In the genomic region with DNA sequence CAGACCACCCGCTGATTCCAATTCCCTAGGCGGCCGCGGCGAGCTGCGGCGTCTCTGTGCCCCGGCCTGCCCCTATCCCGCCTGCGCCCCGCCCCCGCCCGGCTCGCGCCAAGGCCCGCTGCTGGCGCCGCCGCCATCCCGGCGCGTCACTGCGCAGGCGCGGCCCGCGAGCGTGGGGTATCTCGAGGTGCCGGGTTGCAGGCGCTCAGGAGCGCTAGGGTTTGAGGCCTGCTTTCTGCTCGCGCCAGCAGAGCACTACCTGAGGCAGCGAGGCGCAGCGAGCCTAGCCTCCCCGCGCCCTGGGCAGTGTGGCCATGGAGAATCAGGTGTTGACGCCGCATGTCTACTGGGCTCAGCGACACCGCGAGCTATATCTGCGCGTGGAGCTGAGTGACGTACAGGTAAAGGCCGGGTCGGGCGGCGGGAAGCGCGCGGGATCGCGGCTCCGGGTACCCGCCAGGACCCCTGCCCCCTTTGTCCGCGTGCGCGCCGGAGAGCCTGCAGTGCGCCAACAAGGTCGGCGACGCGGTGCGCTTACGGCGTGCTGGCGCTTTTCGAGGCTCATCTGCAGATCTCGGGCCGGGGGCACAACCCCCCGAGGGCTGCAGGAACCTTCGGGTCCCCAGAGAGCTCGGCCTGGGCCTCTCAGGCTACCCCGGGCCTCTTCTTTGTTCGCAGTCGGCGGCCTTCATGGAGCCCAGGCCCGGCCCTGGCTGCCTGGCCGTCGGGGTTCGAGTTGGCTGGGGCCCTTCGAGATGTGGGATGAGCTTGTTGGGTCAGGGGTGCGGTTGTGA, we compare ENCODE assay signal across 1 cellular context.
A peak's percentile ranks its signal among the peaks of the same experiment; 100 is the strongest.
TF ChIP-seq lines count a peak whose summit lies in the region.

Gene HACD3 (plus strand): TSS at position 146 of the 794 bp plus-strand sequence. CDS start 169 bp downstream, at position 315.

TF ChIP-seq in HepG2, 621 proteins besides CTCF, POLR2A, EP300 and RAD21 (continued from another document and continues in another):
- TF ChIP-seq, protein P1, sequence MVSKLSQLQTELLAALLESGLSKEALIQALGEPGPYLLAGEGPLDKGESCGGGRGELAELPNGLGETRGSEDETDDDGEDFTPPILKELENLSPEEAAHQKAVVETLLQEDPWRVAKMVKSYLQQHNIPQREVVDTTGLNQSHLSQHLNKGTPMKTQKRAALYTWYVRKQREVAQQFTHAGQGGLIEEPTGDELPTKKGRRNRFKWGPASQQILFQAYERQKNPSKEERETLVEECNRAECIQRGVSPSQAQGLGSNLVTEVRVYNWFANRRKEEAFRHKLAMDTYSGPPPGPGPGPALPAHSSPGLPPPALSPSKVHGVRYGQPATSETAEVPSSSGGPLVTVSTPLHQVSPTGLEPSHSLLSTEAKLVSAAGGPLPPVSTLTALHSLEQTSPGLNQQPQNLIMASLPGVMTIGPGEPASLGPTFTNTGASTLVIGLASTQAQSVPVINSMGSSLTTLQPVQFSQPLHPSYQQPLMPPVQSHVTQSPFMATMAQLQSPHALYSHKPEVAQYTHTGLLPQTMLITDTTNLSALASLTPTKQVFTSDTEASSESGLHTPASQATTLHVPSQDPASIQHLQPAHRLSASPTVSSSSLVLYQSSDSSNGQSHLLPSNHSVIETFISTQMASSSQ (IDR thresholded peaks at IDR 0.05; ENCODE audit: low read depth): no peak
- TF ChIP-seq, protein P1 (CRISPR knock-in tag; IDR thresholded peaks at IDR 0.05; ENCODE audit: borderline replicate concordance): peak; percentile 55; the same call in 1 of the 2 replicates
- TF ChIP-seq ATF4 (CRISPR knock-in tag; IDR thresholded peaks at IDR 0.05) (peak in 1 of 2 experiments; percentile 61; a peak in 1 of 4 replicates), GABPA (IDR thresholded peaks at IDR 0.05; ENCODE audit: low read depth, low read length) (no peak), GABPA (CRISPR knock-in tag; IDR thresholded peaks at IDR 0.05; ENCODE audit: low read depth) (no peak), ZNF609 (CRISPR knock-in tag; IDR thresholded peaks at IDR 0.05; ENCODE audit: borderline replicate concordance) (peak; percentile 41; the same call in 1 of the 2 replicates), NONO (IDR thresholded peaks at IDR 0.05) (no peak), NONO (CRISPR knock-in tag; conservative IDR thresholded peaks at IDR 0.05) (peak; percentile 77), ZNF572 (CRISPR knock-in tag; IDR thresholded peaks at IDR 0.05) (no peak), MAFF (IDR thresholded peaks at IDR 0.05; ENCODE audit: low read depth, low read length) (no peak), ZNF747 (CRISPR knock-in tag; IDR thresholded peaks at IDR 0.05; ENCODE audit: borderline replicate concordance) (0 out of 2 replicates have a peak, but pooled peaks have one; percentile 72), FOXK1 (CRISPR knock-in tag; IDR thresholded peaks at IDR 0.05; ENCODE audit: borderline replicate concordance, low read depth) (peak; percentile 36; the same call in 1 of the 2 replicates), EHMT2 (IDR thresholded peaks at IDR 0.05; ENCODE audit: borderline replicate concordance, low read depth, low read length) (no peak), ZNF30 (CRISPR knock-in tag; IDR thresholded peaks at IDR 0.05) (no peak; the same call in 1 of the 2 replicates), ZNF782 (CRISPR knock-in tag; IDR thresholded peaks at IDR 0.05; ENCODE audit: borderline replicate concordance) (peak; percentile 78; the same call in 1 of the 2 replicates), POGZ (CRISPR knock-in tag; IDR thresholded peaks at IDR 0.05) (peak; percentile 55; the same call in 1 of the 2 replicates), TMF1 (CRISPR knock-in tag; IDR thresholded peaks at IDR 0.05; ENCODE audit: low read depth) (peak; percentile 84; the same call in 1 of the 2 replicates), ZNF678 (CRISPR knock-in tag; IDR thresholded peaks at IDR 0.05) (peak; percentile 73; the same call in 1 of the 2 replicates), ZNF441 (CRISPR knock-in tag; IDR thresholded peaks at IDR 0.05; ENCODE audit: borderline replicate concordance) (peak; percentile 70; the same call in 1 of the 2 replicates)
- TF ChIP-seq, protein P2, sequence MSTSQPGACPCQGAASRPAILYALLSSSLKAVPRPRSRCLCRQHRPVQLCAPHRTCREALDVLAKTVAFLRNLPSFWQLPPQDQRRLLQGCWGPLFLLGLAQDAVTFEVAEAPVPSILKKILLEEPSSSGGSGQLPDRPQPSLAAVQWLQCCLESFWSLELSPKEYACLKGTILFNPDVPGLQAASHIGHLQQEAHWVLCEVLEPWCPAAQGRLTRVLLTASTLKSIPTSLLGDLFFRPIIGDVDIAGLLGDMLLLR (CRISPR knock-in tag; IDR thresholded peaks at IDR 0.05): peak; percentile 92
- TF ChIP-seq, protein P3, sequence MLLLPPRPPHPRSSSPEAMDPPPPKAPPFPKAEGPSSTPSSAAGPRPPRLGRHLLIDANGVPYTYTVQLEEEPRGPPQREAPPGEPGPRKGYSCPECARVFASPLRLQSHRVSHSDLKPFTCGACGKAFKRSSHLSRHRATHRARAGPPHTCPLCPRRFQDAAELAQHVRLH (CRISPR knock-in tag; IDR thresholded peaks at IDR 0.05; ENCODE audit: borderline replicate concordance, low read depth): peak; percentile 75
- TF ChIP-seq, protein P4, sequence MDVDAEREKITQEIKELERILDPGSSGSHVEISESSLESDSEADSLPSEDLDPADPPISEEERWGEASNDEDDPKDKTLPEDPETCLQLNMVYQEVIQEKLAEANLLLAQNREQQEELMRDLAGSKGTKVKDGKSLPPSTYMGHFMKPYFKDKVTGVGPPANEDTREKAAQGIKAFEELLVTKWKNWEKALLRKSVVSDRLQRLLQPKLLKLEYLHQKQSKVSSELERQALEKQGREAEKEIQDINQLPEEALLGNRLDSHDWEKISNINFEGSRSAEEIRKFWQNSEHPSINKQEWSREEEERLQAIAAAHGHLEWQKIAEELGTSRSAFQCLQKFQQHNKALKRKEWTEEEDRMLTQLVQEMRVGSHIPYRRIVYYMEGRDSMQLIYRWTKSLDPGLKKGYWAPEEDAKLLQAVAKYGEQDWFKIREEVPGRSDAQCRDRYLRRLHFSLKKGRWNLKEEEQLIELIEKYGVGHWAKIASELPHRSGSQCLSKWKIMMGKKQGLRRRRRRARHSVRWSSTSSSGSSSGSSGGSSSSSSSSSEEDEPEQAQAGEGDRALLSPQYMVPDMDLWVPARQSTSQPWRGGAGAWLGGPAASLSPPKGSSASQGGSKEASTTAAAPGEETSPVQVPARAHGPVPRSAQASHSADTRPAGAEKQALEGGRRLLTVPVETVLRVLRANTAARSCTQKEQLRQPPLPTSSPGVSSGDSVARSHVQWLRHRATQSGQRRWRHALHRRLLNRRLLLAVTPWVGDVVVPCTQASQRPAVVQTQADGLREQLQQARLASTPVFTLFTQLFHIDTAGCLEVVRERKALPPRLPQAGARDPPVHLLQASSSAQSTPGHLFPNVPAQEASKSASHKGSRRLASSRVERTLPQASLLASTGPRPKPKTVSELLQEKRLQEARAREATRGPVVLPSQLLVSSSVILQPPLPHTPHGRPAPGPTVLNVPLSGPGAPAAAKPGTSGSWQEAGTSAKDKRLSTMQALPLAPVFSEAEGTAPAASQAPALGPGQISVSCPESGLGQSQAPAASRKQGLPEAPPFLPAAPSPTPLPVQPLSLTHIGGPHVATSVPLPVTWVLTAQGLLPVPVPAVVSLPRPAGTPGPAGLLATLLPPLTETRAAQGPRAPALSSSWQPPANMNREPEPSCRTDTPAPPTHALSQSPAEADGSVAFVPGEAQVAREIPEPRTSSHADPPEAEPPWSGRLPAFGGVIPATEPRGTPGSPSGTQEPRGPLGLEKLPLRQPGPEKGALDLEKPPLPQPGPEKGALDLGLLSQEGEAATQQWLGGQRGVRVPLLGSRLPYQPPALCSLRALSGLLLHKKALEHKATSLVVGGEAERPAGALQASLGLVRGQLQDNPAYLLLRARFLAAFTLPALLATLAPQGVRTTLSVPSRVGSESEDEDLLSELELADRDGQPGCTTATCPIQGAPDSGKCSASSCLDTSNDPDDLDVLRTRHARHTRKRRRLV (CRISPR knock-in tag; IDR thresholded peaks at IDR 0.05): peak; percentile 79; the same call in 1 of the 2 replicates
- TF ChIP-seq, protein P5, sequence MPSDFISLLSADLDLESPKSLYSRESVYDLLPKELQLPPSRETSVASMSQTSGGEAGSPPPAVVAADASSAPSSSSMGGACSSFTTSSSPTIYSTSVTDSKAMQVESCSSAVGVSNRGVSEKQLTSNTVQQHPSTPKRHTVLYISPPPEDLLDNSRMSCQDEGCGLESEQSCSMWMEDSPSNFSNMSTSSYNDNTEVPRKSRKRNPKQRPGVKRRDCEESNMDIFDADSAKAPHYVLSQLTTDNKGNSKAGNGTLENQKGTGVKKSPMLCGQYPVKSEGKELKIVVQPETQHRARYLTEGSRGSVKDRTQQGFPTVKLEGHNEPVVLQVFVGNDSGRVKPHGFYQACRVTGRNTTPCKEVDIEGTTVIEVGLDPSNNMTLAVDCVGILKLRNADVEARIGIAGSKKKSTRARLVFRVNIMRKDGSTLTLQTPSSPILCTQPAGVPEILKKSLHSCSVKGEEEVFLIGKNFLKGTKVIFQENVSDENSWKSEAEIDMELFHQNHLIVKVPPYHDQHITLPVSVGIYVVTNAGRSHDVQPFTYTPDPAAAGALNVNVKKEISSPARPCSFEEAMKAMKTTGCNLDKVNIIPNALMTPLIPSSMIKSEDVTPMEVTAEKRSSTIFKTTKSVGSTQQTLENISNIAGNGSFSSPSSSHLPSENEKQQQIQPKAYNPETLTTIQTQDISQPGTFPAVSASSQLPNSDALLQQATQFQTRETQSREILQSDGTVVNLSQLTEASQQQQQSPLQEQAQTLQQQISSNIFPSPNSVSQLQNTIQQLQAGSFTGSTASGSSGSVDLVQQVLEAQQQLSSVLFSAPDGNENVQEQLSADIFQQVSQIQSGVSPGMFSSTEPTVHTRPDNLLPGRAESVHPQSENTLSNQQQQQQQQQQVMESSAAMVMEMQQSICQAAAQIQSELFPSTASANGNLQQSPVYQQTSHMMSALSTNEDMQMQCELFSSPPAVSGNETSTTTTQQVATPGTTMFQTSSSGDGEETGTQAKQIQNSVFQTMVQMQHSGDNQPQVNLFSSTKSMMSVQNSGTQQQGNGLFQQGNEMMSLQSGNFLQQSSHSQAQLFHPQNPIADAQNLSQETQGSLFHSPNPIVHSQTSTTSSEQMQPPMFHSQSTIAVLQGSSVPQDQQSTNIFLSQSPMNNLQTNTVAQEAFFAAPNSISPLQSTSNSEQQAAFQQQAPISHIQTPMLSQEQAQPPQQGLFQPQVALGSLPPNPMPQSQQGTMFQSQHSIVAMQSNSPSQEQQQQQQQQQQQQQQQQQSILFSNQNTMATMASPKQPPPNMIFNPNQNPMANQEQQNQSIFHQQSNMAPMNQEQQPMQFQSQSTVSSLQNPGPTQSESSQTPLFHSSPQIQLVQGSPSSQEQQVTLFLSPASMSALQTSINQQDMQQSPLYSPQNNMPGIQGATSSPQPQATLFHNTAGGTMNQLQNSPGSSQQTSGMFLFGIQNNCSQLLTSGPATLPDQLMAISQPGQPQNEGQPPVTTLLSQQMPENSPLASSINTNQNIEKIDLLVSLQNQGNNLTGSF (CRISPR knock-in tag; IDR thresholded peaks at IDR 0.05): peak; percentile 83; the same call in 1 of the 2 replicates
- TF ChIP-seq, protein P6, sequence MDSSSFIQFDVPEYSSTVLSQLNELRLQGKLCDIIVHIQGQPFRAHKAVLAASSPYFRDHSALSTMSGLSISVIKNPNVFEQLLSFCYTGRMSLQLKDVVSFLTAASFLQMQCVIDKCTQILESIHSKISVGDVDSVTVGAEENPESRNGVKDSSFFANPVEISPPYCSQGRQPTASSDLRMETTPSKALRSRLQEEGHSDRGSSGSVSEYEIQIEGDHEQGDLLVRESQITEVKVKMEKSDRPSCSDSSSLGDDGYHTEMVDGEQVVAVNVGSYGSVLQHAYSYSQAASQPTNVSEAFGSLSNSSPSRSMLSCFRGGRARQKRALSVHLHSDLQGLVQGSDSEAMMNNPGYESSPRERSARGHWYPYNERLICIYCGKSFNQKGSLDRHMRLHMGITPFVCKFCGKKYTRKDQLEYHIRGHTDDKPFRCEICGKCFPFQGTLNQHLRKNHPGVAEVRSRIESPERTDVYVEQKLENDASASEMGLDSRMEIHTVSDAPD (CRISPR knock-in tag; IDR thresholded peaks at IDR 0.05): no peak
